ENCODE assay signal across 19 cellular contexts in genomic region chr1:84899969-84900368, GRCh38. TPM values are rescaled to one million over a fixed set of nuclear protein-coding genes. Genes with fewer than 3 reads are reported as not detected.
"Had no signal": no experiment of that assay in that cellular context is flagged by ENCODE, and none has a peak within 500 bp of the region (broad histone marks: within the 10 kb centered on the region; RNA-seq: fewer than 3 reads in every experiment).

No MANE protein-coding gene starts in this region.

- H3K27me3 ChIP-seq: foreskin keratinocyte, ovary had no signal

- H3K9me3 ChIP-seq: lower lobe of right lung, ovary had no signal

- H3K4me1 ChIP-seq: left ventricle myocardium inferior, lower lobe of right lung, neural progenitor cell had no signal

- H3K36me3 ChIP-seq: left ventricle myocardium inferior, lower lobe of right lung, neural progenitor cell, ovary had no signal

- ATAC-seq: foreskin keratinocyte; left cardiac atrium; lower lobe of right lung; natural killer cell treated with Interleukin-12 subunit alpha and Interleukin-12 subunit beta and Interleukin-15 and Interleukin-18, amount 100 ng/mL, for 72 hours; right cardiac atrium had no signal

- H3K27ac ChIP-seq: foreskin keratinocyte, hepatocyte, left ventricle myocardium inferior, lower lobe of right lung, neural progenitor cell, ovary had no signal

- H3K4me3 ChIP-seq: hepatocyte, left ventricle myocardium inferior, lower lobe of right lung, neural progenitor cell, ovary had no signal

- DNase-seq: dermis blood vessel endothelial cell; erythroblast; foreskin keratinocyte; head of caudate nucleus; kidney; left cardiac atrium; left ventricle myocardium inferior; lower lobe of right lung; midbrain; nucleus accumbens; ovary; right cardiac atrium; small intestine; stimulated activated CD4-positive, alpha-beta T cell treated with anti-CD3 and anti-CD28 coated beads, Interleukin-12 subunit alpha, Interleukin-12 subunit beta, amount 100 ng/mL, for 4 hours; stimulated activated naive CD4-positive, alpha-beta T cell treated with Interleukin-2 at 50 U/mL for 16 hours had no signal

RNA-seq across cellular contexts. Expression of gene LPAR3, which starts 7.0 kb away (rescaled TPM):
- total RNA-seq: endothelial cell of umbilical vein had no signal
